9 cellular contexts compared by ENCODE assay signal in the genomic region with DNA sequence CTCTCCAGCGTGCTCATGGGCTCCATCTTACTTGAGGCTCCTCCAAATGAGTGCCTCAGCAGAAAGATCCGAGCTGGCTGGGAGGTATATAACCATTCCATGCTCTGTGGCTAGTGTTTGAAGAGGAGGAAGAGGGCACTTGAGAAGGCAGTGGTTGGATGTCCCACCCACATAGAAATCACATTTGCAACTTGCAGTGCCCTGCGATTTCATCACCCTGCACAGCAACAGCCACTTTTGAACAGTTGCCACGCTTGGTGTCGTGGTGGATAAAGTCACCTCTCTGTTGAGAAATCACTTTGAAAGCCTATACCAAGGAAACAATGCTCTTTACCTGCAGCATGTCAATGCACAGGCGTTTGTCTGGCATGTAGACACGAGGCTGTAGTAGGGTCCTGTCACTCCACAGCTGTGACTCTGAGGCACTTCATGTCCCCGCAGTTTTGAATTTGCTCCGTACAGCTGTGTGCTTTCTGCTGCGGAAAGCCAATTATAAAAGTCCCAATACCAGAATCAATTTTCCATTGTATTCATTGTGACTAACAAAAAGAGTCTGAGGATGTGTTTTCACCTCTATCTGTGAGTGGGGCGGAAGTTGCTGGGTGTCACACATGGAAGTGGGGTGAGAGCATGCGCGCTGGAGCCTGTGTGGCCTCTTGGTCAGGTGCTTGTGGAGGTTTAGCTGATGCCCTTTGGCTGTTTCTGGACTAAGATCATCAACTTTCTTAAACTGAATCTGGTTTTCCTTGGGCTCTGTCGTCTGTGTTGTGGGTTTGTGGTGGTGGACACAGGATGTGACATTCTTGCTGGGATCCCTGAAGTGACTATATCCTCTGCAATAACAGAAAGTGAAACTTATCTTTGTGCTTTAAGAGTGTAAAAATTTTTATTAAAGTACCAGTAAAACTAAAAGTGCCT. TPM values are rescaled to one million over a fixed set of nuclear protein-coding genes. Genes with fewer than 3 reads are reported as not detected.
DNase-seq lines count a peak whose midpoint lies in the region; ATAC-seq and TF ChIP-seq lines count a peak whose summit lies in the region.
"Had no signal": no experiment of that assay in that cellular context is flagged by ENCODE, and none has a peak within 500 bp of the region (broad histone marks: within the 10 kb centered on the region; RNA-seq: fewer than 3 reads in every experiment).

No MANE protein-coding gene starts in this region.

- no peak overlapping the region for H2BK5ac ChIP-seq in neuronal stem cell (ENCODE audit: low read length)

- H3K79me1 ChIP-seq in neuronal stem cell (ENCODE audit: low read depth, low read length): peaks cover 4% of the 10 kb centered on the region

- no peak overlapping the region for H3K18ac ChIP-seq in neuronal stem cell (ENCODE audit: low read length)

- H3K23ac ChIP-seq in neuronal stem cell (ENCODE audit: low read depth, low read length, poor library complexity): no peak overlapping the region

- H3K4me1 ChIP-seq in esophagus squamous epithelium: peaks cover 21 to 64% (median 27%) of the 10 kb centered on the region in 3 donors
- H3K4me1 ChIP-seq in upper lobe of left lung: peaks cover 21 to 51% (median 46%) of the 10 kb centered on the region in 4 donors
- peaks cover 5 to 13% of the 10 kb centered on the region in 2 donors for H3K4me1 ChIP-seq in neuronal stem cell (ENCODE audit: control insufficient read depth in 2 of 2, insufficient read depth in 1 of 2, low read depth in 1 of 2, low read length in 2 of 2)

- H3K4me2 ChIP-seq in neuronal stem cell (ENCODE audit: insufficient read depth, low read length, poor library complexity, severe bottlenecking): no peak overlapping the region

- H3K36me3 ChIP-seq in GM06990 (ENCODE audit: control insufficient read depth, insufficient read depth, low read length) (peaks cover 3% of the 10 kb centered on the region), esophagus squamous epithelium (peaks cover 8 to 31% (median 19%) of the 10 kb centered on the region in 3 donors), upper lobe of left lung (peaks cover 12 to 32% (median 24%) of the 10 kb centered on the region in 4 donors), neuronal stem cell (replicated peaks in 1 of 2; ENCODE audit: control insufficient read depth in 2 of 2, insufficient read depth in 2 of 2, low read length in 2 of 2) (peaks cover 16 to 60% of the 10 kb centered on the region in 2 donors)

- H3K4me3 ChIP-seq in GM06990 (replicated peaks; ENCODE audit: low read depth, low read length) (peak overlapping the region; percentile 73), esophagus squamous epithelium (peak overlapping the region; percentile 14 to 61 (median 29)), upper lobe of left lung (peak overlapping the region in 3 of 4 donors; percentile 27 to 44 (median 41)), neuronal stem cell (ENCODE audit: low read length in 2 of 2) (no peak overlapping the region)

- H2AK5ac ChIP-seq in neuronal stem cell (ENCODE audit: low read depth, low read length): no peak overlapping the region

- H3K27me3 ChIP-seq in GM06990 (replicated peaks; ENCODE audit: control insufficient read depth, insufficient read depth, low read length) (no peaks in the 10 kb centered on the region), esophagus squamous epithelium (no peaks in the 10 kb centered on the region), upper lobe of left lung (no peaks in the 10 kb centered on the region), neuronal stem cell (ENCODE audit: control insufficient read depth in 3 of 3, insufficient read depth in 3 of 3, low read depth in 1 of 3, low read length in 3 of 3) (peaks cover 0 to 3% (median 0%) of the 10 kb centered on the region in 3 experiments)

- H3K4ac ChIP-seq in neuronal stem cell (ENCODE audit: low read length): no peak overlapping the region

- no peak overlapping the region for H2BK120ac ChIP-seq in neuronal stem cell (ENCODE audit: low read depth, low read length)

- H3K9ac ChIP-seq in neuronal stem cell (ENCODE audit: low read depth, low read length, poor library complexity): no peak overlapping the region

- TF ChIP-seq CTCF in GM06990 (IDR thresholded peaks at IDR 0.05; ENCODE audit: insufficient read depth, low read length, poor library complexity, severe bottlenecking) (no peak), esophagus squamous epithelium (IDR thresholded peaks at IDR 0.05) (no peak), upper lobe of left lung (IDR thresholded peaks at IDR 0.05) (no peak)

- ATAC-seq in upper lobe of left lung (ENCODE audit: low FRiP score in 2 of 2): peak in 1 of 2 donors; percentile 52

- no peak overlapping the region for H3K14ac ChIP-seq in neuronal stem cell (ENCODE audit: low read length)

- intact Hi-C loops in esophagus squamous epithelium (cut with DNase I): no loop called here
- intact Hi-C loops in posterior vena cava (cut with DNase I): loop anchor here in 1 of 2 donors (5.0 kb wide), 1 partner anchor 98 kb away; the partner anchor contains the start of gene ZNF407

- H4K8ac ChIP-seq in neuronal stem cell (ENCODE audit: low read depth, low read length): no peak overlapping the region

- peak in 1 of 4 donors; percentile 25 for TF ChIP-seq EP300 in upper lobe of left lung (IDR thresholded peaks at IDR 0.05)

- H3K9me3 ChIP-seq in esophagus squamous epithelium (no peaks in the 10 kb centered on the region), upper lobe of left lung (no peaks in the 10 kb centered on the region), neuronal stem cell (replicated peaks in 1 of 2; ENCODE audit: control insufficient read depth in 2 of 2, insufficient read depth in 1 of 2, low read depth in 1 of 2, low read length in 2 of 2) (no peaks in the 10 kb centered on the region)

- H4K91ac ChIP-seq in neuronal stem cell (ENCODE audit: low read depth, low read length, poor library complexity): no peak overlapping the region

- DNase-seq in GM06990 (ENCODE audit: extremely low read depth, insufficient read length) (peak; percentile 62), H4 (ENCODE audit: low spot score) (peak; percentile 63), MV-4-11 (lab: John Stamatoyannopoulos, UW) (peak; percentile 95), esophagus squamous epithelium (lab: John Stamatoyannopoulos, UW) (peak; percentile 26), posterior vena cava (ENCODE audit: low spot score) (peak; percentile 87), upper lobe of left lung (peak in 1 of 2 donors; percentile 89), neuronal stem cell (ENCODE audit: low spot score) (no peak)
- DNase-seq in activated CD8-positive, alpha-beta memory T cell treated with anti-CD3 and anti-CD28 coated beads for 48 hours (ENCODE audit: low read depth in 2 of 3, low spot score in 2 of 3): peak; percentile 35 to 61 (median 61)

- TF ChIP-seq POLR2A in esophagus squamous epithelium (IDR thresholded peaks at IDR 0.05): no peak
- TF ChIP-seq POLR2A in upper lobe of left lung (IDR thresholded peaks at IDR 0.05): peak in 2 of 4 donors; percentile 5 to 27

- no peak overlapping the region for H2AFZ ChIP-seq in neuronal stem cell (ENCODE audit: low read length)

- WGBS in esophagus squamous epithelium, 2 donors: 44 to 57% methylated on average over 12 to 14 of the region's 14 CpGs
- WGBS in upper lobe of left lung, 2 donors: 35 to 46% methylated on average over 14 of the region's 14 CpGs
- WGBS in neuronal stem cell (ENCODE audit: extremely low coverage in 2 of 2, insufficient read length in 2 of 2, insufficient replicate concordance in 1 of 2), 2 donors: no CpG with 5 or more reads among the region's 14 CpGs

- H3K27ac ChIP-seq in esophagus squamous epithelium (peak overlapping the region; percentile 89 to 98 (median 97)), upper lobe of left lung (peak overlapping the region; percentile 55 to 97 (median 88)), neuronal stem cell (replicated peaks; ENCODE audit: low read length) (no peak overlapping the region)

- H2BK15ac ChIP-seq in neuronal stem cell (ENCODE audit: low read length): no peak overlapping the region

- H2BK12ac ChIP-seq in neuronal stem cell (ENCODE audit: low read length): no peak overlapping the region

RNA-seq across cellular contexts. Expression of gene CNDP2, which starts 2.8 kb away (rescaled TPM):
- total RNA-seq in H4 (2014; rRNA removed; shearing (Covaris generic)): 42.9 and 57.3 TPM in 2 replicates
- total RNA-seq in esophagus squamous epithelium (100 to 1,000 TPM in 2 of 4 donors, 10 to 100 TPM in 2; 66.6 to 136 (median 87.9) TPM), posterior vena cava (10 to 100 TPM; 73.5 to 75.0 TPM), upper lobe of left lung (100 to 1,000 TPM; 147 to 279 (median 196) TPM)
- polyA plus RNA-seq in neuronal stem cell (2013, experiment 1 of 2): 104 TPM
- 104 TPM for polyA plus RNA-seq in neuronal stem cell (2013, experiment 2 of 2)

RNA-seq across cellular contexts. Expression of gene CNDP1, which starts 35.3 kb away (rescaled TPM):
- total RNA-seq in H4 (2014; rRNA removed; shearing (Covaris generic)): not detected in 2 replicates
- not detected for total RNA-seq in esophagus squamous epithelium
- under 1 TPM in 1 of 2 donors, not detected in 1; 0.19 TPM for total RNA-seq in posterior vena cava
- total RNA-seq in upper lobe of left lung: not detected
- polyA plus RNA-seq in neuronal stem cell (2013, experiment 1 of 2): 0.15 TPM
- 0.25 TPM for polyA plus RNA-seq in neuronal stem cell (2013, experiment 2 of 2)

RNA-seq across cellular contexts. Expression of gene DIPK1C, which starts 41.9 kb away (rescaled TPM):
- 1.6 TPM in 1 of 2 replicates, not detected in the other for total RNA-seq in H4 (2014; rRNA removed; shearing (Covaris generic))
- total RNA-seq in esophagus squamous epithelium (not detected), posterior vena cava (not detected), upper lobe of left lung (under 1 TPM in 2 of 6 donors, not detected in 4; 0.13 to 0.89 TPM)
- 15.9 TPM for polyA plus RNA-seq in neuronal stem cell (2013, experiment 1 of 2)
- 15.6 TPM for polyA plus RNA-seq in neuronal stem cell (2013, experiment 2 of 2)
- total RNA-seq: T-helper 2 cell treated with Interferon-gamma antibody and Interleukin-4, amounts not matched to agents 100 ng/mL and 5 ng/mL, for 36 hours had no signal

Comparison
In these comparisons a context has a peak if more than half of its experiments do, and no peak if none do; other contexts are left out.
1. H3K4me3 ChIP-seq: peak in GM06990 (single experiment), esophagus squamous epithelium (4 of 4) and upper lobe of left lung (3 of 4); none in neuronal stem cell (0 of 2).